In genomic region chr11:75527130-75527529, GRCh38 we compare ENCODE assay signal across 1 cellular context.
TF ChIP-seq lines count a peak whose summit lies in the region.

No MANE protein-coding gene starts in this region.

TF ChIP-seq in WTC11, 78 proteins besides CTCF, POLR2A, EP300 and RAD21 (continued from another document):
- TF ChIP-seq, protein P1, sequence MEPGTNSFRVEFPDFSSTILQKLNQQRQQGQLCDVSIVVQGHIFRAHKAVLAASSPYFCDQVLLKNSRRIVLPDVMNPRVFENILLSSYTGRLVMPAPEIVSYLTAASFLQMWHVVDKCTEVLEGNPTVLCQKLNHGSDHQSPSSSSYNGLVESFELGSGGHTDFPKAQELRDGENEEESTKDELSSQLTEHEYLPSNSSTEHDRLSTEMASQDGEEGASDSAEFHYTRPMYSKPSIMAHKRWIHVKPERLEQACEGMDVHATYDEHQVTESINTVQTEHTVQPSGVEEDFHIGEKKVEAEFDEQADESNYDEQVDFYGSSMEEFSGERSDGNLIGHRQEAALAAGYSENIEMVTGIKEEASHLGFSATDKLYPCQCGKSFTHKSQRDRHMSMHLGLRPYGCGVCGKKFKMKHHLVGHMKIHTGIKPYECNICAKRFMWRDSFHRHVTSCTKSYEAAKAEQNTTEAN (CRISPR knock-in tag; IDR thresholded peaks at IDR 0.05), result no peak
- TF ChIP-seq, protein P2, sequence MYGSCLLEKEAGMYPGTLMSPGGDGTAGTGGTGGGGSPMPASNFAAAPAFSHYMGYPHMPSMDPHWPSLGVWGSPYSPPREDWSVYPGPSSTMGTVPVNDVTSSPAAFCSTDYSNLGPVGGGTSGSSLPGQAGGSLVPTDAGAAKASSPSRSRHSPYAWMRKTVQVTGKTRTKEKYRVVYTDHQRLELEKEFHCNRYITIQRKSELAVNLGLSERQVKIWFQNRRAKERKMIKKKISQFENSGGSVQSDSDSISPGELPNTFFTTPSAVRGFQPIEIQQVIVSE (CRISPR knock-in tag; IDR thresholded peaks at IDR 0.05; ENCODE audit: borderline replicate concordance), result no peak
- no peak for TF ChIP-seq JAZF1 (CRISPR knock-in tag; IDR thresholded peaks at IDR 0.05)
- no peak for TF ChIP-seq ERG (CRISPR knock-in tag; IDR thresholded peaks at IDR 0.05)
- no peak for TF ChIP-seq ZNF263 (CRISPR knock-in tag; IDR thresholded peaks at IDR 0.05; ENCODE audit: low read depth)
- TF ChIP-seq, protein P3, sequence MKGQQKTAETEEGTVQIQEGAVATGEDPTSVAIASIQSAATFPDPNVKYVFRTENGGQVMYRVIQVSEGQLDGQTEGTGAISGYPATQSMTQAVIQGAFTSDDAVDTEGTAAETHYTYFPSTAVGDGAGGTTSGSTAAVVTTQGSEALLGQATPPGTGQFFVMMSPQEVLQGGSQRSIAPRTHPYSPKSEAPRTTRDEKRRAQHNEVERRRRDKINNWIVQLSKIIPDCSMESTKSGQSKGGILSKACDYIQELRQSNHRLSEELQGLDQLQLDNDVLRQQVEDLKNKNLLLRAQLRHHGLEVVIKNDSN (CRISPR knock-in tag; IDR thresholded peaks at IDR 0.05), result no peak
- no peak for TF ChIP-seq FOXP1 (CRISPR knock-in tag; IDR thresholded peaks at IDR 0.05; ENCODE audit: borderline replicate concordance)
- TF ChIP-seq TEAD4 (CRISPR knock-in tag; IDR thresholded peaks at IDR 0.05), result no peak
- no peak for TF ChIP-seq ZBTB21 (CRISPR knock-in tag; IDR thresholded peaks at IDR 0.05; ENCODE audit: borderline replicate concordance)
- TF ChIP-seq ZNF425 (CRISPR knock-in tag; conservative IDR thresholded peaks at IDR 0.05), result no peak
- no peak for TF ChIP-seq CBFB (CRISPR knock-in tag; IDR thresholded peaks at IDR 0.05; ENCODE audit: low read depth)
- TF ChIP-seq, protein P4, sequence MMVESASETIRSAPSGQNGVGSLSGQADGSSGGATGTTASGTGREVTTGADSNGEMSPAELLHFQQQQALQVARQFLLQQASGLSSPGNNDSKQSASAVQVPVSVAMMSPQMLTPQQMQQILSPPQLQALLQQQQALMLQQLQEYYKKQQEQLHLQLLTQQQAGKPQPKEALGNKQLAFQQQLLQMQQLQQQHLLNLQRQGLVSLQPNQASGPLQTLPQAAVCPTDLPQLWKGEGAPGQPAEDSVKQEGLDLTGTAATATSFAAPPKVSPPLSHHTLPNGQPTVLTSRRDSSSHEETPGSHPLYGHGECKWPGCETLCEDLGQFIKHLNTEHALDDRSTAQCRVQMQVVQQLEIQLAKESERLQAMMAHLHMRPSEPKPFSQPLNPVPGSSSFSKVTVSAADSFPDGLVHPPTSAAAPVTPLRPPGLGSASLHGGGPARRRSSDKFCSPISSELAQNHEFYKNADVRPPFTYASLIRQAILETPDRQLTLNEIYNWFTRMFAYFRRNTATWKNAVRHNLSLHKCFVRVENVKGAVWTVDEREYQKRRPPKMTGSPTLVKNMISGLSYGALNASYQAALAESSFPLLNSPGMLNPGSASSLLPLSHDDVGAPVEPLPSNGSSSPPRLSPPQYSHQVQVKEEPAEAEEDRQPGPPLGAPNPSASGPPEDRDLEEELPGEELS (CRISPR knock-in tag; IDR thresholded peaks at IDR 0.05), result no peak
